19 cellular contexts compared by ENCODE assay signal in the genomic region with DNA sequence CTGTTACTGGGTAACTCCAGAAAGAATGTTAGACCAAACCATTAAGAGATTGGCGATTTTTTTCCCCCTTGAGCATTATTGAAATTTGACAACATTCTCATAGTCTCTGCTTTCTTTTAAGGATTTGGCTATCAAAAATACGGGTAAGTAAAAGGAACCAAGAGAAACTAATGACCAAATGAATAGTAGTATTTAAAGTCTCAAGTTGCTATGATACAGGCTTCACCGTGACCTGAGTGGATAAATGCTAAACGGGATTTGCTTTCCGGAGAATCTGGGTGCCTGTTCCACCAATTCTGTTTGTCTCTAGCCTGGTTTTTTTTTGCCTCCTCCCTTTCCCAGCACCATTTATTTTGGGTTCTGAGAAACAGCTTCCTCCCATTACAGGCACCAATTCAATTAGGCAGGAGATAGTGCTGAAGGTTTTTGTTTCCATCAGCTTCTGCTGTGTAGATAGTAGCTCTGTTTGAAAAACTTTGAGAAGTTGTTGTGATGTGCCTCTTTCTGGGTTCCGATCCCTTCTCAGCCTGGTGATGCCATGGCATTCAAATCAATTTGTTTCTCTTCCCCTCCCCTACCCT.
DNase-seq lines count a peak whose midpoint lies in the region; ATAC-seq and TF ChIP-seq lines count a peak whose summit lies in the region.
"Had no signal": no experiment of that assay in that cellular context is flagged by ENCODE, and none has a peak within 500 bp of the region (broad histone marks: within the 10 kb centered on the region; RNA-seq: fewer than 3 reads in every experiment).

No MANE protein-coding gene starts in this region.

- H3K36me3 Mint-ChIP-seq in T-cell, result no peaks in the 10 kb centered on the region
- H3K36me3 Mint-ChIP-seq: naive thymus-derived CD8-positive, alpha-beta T cell; stimulated activated memory B cell treated with anti-CD40 and anti-IgM and Interleukin-4, amounts not matched to agents 10 μg/mL and 1 μg/mL and 100 μg/mL, for 72 hours had no signal

- peaks cover 32 to 63% of the 10 kb centered on the region in 2 donors for H3K4me1 ChIP-seq in adrenal gland (replicated peaks in 1 of 2)
- H3K4me1 ChIP-seq in gastroesophageal sphincter, result peaks cover 12 to 93% (median 17%) of the 10 kb centered on the region in 3 donors
- peaks cover 4 to 37% of the 10 kb centered on the region in 2 donors for H3K4me1 ChIP-seq in muscle layer of duodenum (ENCODE audit: control insufficient read depth in 1 of 2, insufficient read depth in 2 of 2, low read length in 2 of 2)

- WGBS in adrenal gland, 4 donors, result 66 to 85% (median 83%) methylated on average over 6 of the region's 6 CpGs
- 35 to 38% methylated on average over 6 of the region's 6 CpGs for WGBS in gastroesophageal sphincter (ENCODE audit: low coverage in 1 of 2), 2 donors

- TF ChIP-seq CTCF in adrenal gland (IDR thresholded peaks at IDR 0.05), result no peak
- no peak for TF ChIP-seq CTCF in gastroesophageal sphincter (IDR thresholded peaks at IDR 0.05)

- CTCF ChIA-PET in T-cell (lab: Charles Lee), result interaction anchor here in 1 of 2 donors (0.7 kb wide), 1 partner anchor 11 kb away, joined by 3 read pairs; no protein-coding TSS in a partner anchor

- TF ChIP-seq EP300 in gastroesophageal sphincter (IDR thresholded peaks at IDR 0.05), result no peak

- intact Hi-C loops in adrenal gland (cut with DNase I), result no loop called here

- H3K9me3 ChIP-seq in adrenal gland (replicated peaks in 1 of 3) (no peaks in the 10 kb centered on the region), gastroesophageal sphincter (no peaks in the 10 kb centered on the region), muscle layer of duodenum (ENCODE audit: control insufficient read depth in 1 of 2, low read length in 2 of 2) (no peaks in the 10 kb centered on the region)

- H3K4me3 ChIP-seq in adrenal gland (no peak overlapping the region), gastroesophageal sphincter (no peak overlapping the region), muscle layer of duodenum (ENCODE audit: low read depth in 1 of 2, low read length in 2 of 2) (no peak overlapping the region)
- H3K4me3 ChIP-seq: PC-9 had no signal

- H3K4me3 Mint-ChIP-seq in T-cell, result no peak overlapping the region
- H3K4me3 Mint-ChIP-seq: activated CD4-positive, alpha-beta T cell treated with anti-CD3 and anti-CD28 coated beads, Interleukin-2, amount 10 ng/mL, durations not matched to agents 24 days and 14 days; naive thymus-derived CD8-positive, alpha-beta T cell; stimulated activated memory B cell treated with anti-CD40 and anti-IgM and Interleukin-4, amounts not matched to agents 10 μg/mL and 1 μg/mL and 100 μg/mL, for 72 hours had no signal

- H3K27me3 ChIP-seq in adrenal gland, result no peaks in the 10 kb centered on the region
- H3K27me3 ChIP-seq in gastroesophageal sphincter, result no peaks in the 10 kb centered on the region
- H3K27me3 ChIP-seq in muscle layer of duodenum (ENCODE audit: low read depth, low read length), result no peaks in the 10 kb centered on the region

- ATAC-seq in gastroesophageal sphincter (no peak), GM18868 (IDR thresholded peaks at IDR 0.05; ENCODE audit: unreplicated experiment) (no peak), T-cell (replicated peaks in 1 of 4) (no peak)
- ATAC-seq: naive thymus-derived CD8-positive, alpha-beta T cell; stimulated activated memory B cell treated with anti-CD40 and anti-IgM and Interleukin-4, amounts not matched to agents 10 μg/mL and 1 μg/mL and 100 μg/mL, for 72 hours had no signal

- H3K27ac ChIP-seq in adrenal gland, result peak overlapping the region in 3 of 5 donors; percentile 3 to 39 (median 31)
- peak overlapping the region; percentile 24 to 59 (median 45) for H3K27ac ChIP-seq in gastroesophageal sphincter
- peak overlapping the region; percentile 19 for H3K27ac ChIP-seq in muscle layer of duodenum (ENCODE audit: low read length)
- peak overlapping the region; percentile 25 for H3K27ac ChIP-seq in temporal lobe (ENCODE audit: low read depth, low read length)
- H3K27ac ChIP-seq: PC-9 had no signal

- H3K4me1 Mint-ChIP-seq in T-cell, result no peaks in the 10 kb centered on the region
- H3K4me1 Mint-ChIP-seq: activated CD4-positive, alpha-beta T cell treated with anti-CD3 and anti-CD28 coated beads, Interleukin-2, amount 10 ng/mL, durations not matched to agents 24 days and 14 days; stimulated activated memory B cell treated with anti-CD40 and anti-IgM and Interleukin-4, amounts not matched to agents 10 μg/mL and 1 μg/mL and 100 μg/mL, for 72 hours had no signal

- POLR2A ChIA-PET in T-cell (lab: Charles Lee), result no interaction called here

- TF ChIP-seq POLR2A in adrenal gland (IDR thresholded peaks at IDR 0.05), result no peak
- no peak for TF ChIP-seq POLR2A in gastroesophageal sphincter (IDR thresholded peaks at IDR 0.05)
- no peak for TF ChIP-seq POLR2A in erythroblast (IDR thresholded peaks at IDR 0.05; ENCODE audit: low read length)

- no peaks in the 10 kb centered on the region for H3K9me3 Mint-ChIP-seq in T-cell
- H3K9me3 Mint-ChIP-seq: activated CD4-positive, alpha-beta T cell treated with anti-CD3 and anti-CD28 coated beads, Interleukin-2, amount 10 ng/mL, durations not matched to agents 24 days and 14 days; naive thymus-derived CD8-positive, alpha-beta T cell; stimulated activated memory B cell treated with anti-CD40 and anti-IgM and Interleukin-4, amounts not matched to agents 10 μg/mL and 1 μg/mL and 100 μg/mL, for 72 hours had no signal

- no peak for DNase-seq in adrenal gland
- DNase-seq in AG20443 (ENCODE audit: low spot score), result no peak
- no peak for DNase-seq in T-cell
- DNase-seq in erythroblast (lab: John Stamatoyannopoulos, UW), result no peak
- DNase-seq: activated CD4-positive, alpha-beta T cell treated with anti-CD3 and anti-CD28 coated beads, Interleukin-2, amount 10 ng/mL, durations not matched to agents 24 days and 14 days; activated CD8-positive, alpha-beta memory T cell treated with anti-CD3 and anti-CD28 coated beads, Interleukin-2, amount 50 U/mL, for 48 hours; activated gamma-delta T cell treated with Interleukin-2 at 50 U/mL for 16 hours; amniotic stem cell; foreskin fibroblast; GOT3; naive thymus-derived CD8-positive, alpha-beta T cell; NCI-H1436; stimulated activated CD4-positive, alpha-beta T cell treated with anti-CD3 and anti-CD28 coated beads, Interleukin-15, amount 100 ng/mL, for 24 hours had no signal

- no peaks in the 10 kb centered on the region for H3K27me3 Mint-ChIP-seq in T-cell

- H3K27ac Mint-ChIP-seq in T-cell, result no peak overlapping the region
- H3K27ac Mint-ChIP-seq: activated CD4-positive, alpha-beta T cell treated with anti-CD3 and anti-CD28 coated beads, Interleukin-2, amount 10 ng/mL, durations not matched to agents 24 days and 14 days; naive thymus-derived CD8-positive, alpha-beta T cell; stimulated activated memory B cell treated with anti-CD40 and anti-IgM and Interleukin-4, amounts not matched to agents 10 μg/mL and 1 μg/mL and 100 μg/mL, for 72 hours had no signal

- H3K36me3 ChIP-seq in adrenal gland (replicated peaks in 1 of 2) (no peaks in the 10 kb centered on the region), gastroesophageal sphincter (no peaks in the 10 kb centered on the region), muscle layer of duodenum (ENCODE audit: control insufficient read depth in 1 of 2, insufficient read depth in 2 of 2, low read length in 2 of 2) (no peaks in the 10 kb centered on the region)
